Comparison of ENCODE assay signal across 1 cellular context in the genomic region with DNA sequence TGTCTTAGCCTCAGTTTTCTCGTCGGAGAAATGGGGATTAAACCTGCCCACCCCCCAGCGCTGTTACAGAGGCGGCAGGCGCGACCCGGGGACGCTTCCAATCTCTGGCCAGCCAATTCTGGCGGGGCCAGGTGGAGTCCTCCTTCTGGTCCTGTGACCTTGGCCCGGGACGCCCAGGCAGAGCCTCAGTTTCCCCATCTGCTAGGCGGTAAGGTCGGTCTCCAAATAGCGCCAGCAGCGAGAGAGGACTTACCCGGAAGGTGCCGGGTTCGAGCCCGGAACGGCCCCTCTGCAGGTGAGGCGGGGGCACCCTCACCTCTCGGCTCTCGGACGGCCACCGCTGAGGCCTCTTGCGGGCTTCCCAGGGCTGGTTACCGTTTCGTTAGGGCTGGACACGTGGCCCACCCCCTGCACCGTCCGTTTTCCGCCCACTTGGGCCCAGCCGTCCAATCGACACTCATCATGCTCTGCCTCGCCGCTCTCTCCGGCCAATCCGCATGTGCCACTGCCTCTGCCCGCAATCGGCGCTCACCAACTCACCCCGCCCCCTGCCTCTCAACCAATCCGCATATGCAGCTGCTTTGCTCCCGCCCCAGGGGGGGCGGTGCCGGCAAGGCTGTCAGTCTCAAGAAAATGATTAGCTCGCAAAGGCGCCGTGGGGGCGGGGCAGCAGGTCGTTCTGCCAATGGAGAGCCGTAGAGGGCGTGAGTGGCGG.
TF ChIP-seq lines count a peak whose summit lies in the region.

A gene with protein sequence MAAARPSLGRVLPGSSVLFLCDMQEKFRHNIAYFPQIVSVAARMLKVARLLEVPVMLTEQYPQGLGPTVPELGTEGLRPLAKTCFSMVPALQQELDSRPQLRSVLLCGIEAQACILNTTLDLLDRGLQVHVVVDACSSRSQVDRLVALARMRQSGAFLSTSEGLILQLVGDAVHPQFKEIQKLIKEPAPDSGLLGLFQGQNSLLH (minus strand): TSS at position 384 of the 715 bp plus-strand sequence. CDS start 5,156 bp downstream, outside the sequence.

TF ChIP-seq in K562, 482 proteins besides CTCF, POLR2A, EP300 and RAD21 (continued from another document and continues in another):
- TF ChIP-seq, protein P1, sequence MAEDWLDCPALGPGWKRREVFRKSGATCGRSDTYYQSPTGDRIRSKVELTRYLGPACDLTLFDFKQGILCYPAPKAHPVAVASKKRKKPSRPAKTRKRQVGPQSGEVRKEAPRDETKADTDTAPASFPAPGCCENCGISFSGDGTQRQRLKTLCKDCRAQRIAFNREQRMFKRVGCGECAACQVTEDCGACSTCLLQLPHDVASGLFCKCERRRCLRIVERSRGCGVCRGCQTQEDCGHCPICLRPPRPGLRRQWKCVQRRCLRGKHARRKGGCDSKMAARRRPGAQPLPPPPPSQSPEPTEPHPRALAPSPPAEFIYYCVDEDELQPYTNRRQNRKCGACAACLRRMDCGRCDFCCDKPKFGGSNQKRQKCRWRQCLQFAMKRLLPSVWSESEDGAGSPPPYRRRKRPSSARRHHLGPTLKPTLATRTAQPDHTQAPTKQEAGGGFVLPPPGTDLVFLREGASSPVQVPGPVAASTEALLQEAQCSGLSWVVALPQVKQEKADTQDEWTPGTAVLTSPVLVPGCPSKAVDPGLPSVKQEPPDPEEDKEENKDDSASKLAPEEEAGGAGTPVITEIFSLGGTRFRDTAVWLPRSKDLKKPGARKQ (CRISPR knock-in tag; IDR thresholded peaks at IDR 0.05): no peak
- TF ChIP-seq SRSF3 (IDR thresholded peaks at IDR 0.05; ENCODE audit: insufficient read depth, low read length): 0 out of 2 replicates have a peak, but pooled peaks have one; percentile 92
- 0 out of 2 replicates have a peak, but pooled peaks have one; percentile 36 for TF ChIP-seq XRCC5 (IDR thresholded peaks at IDR 0.05; ENCODE audit: low read depth, low read length)
- TF ChIP-seq RBFOX2 (IDR thresholded peaks at IDR 0.05; ENCODE audit: low read depth, low read length): peak; percentile 96
- TF ChIP-seq, protein P2, sequence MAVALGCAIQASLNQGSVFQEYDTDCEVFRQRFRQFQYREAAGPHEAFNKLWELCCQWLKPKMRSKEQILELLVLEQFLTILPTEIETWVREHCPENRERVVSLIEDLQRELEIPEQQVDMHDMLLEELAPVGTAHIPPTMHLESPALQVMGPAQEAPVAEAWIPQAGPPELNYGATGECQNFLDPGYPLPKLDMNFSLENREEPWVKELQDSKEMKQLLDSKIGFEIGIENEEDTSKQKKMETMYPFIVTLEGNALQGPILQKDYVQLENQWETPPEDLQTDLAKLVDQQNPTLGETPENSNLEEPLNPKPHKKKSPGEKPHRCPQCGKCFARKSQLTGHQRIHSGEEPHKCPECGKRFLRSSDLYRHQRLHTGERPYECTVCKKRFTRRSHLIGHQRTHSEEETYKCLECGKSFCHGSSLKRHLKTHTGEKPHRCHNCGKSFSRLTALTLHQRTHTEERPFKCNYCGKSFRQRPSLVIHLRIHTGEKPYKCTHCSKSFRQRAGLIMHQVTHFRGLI (CRISPR knock-in tag; IDR thresholded peaks at IDR 0.05): no peak
- no peak for TF ChIP-seq ZNF695 (CRISPR knock-in tag; IDR thresholded peaks at IDR 0.05)
- TF ChIP-seq ZNF696 (CRISPR knock-in tag; conservative IDR thresholded peaks at IDR 0.05): no peak
- no peak for TF ChIP-seq GATA2 (CRISPR knock-in tag; IDR thresholded peaks at IDR 0.05)
- TF ChIP-seq KAT2B (IDR thresholded peaks at IDR 0.05; ENCODE audit: low read depth, low read length): no peak
- TF ChIP-seq PURB (CRISPR knock-in tag; IDR thresholded peaks at IDR 0.05; ENCODE audit: low read depth): no peak
- TF ChIP-seq, protein P3, sequence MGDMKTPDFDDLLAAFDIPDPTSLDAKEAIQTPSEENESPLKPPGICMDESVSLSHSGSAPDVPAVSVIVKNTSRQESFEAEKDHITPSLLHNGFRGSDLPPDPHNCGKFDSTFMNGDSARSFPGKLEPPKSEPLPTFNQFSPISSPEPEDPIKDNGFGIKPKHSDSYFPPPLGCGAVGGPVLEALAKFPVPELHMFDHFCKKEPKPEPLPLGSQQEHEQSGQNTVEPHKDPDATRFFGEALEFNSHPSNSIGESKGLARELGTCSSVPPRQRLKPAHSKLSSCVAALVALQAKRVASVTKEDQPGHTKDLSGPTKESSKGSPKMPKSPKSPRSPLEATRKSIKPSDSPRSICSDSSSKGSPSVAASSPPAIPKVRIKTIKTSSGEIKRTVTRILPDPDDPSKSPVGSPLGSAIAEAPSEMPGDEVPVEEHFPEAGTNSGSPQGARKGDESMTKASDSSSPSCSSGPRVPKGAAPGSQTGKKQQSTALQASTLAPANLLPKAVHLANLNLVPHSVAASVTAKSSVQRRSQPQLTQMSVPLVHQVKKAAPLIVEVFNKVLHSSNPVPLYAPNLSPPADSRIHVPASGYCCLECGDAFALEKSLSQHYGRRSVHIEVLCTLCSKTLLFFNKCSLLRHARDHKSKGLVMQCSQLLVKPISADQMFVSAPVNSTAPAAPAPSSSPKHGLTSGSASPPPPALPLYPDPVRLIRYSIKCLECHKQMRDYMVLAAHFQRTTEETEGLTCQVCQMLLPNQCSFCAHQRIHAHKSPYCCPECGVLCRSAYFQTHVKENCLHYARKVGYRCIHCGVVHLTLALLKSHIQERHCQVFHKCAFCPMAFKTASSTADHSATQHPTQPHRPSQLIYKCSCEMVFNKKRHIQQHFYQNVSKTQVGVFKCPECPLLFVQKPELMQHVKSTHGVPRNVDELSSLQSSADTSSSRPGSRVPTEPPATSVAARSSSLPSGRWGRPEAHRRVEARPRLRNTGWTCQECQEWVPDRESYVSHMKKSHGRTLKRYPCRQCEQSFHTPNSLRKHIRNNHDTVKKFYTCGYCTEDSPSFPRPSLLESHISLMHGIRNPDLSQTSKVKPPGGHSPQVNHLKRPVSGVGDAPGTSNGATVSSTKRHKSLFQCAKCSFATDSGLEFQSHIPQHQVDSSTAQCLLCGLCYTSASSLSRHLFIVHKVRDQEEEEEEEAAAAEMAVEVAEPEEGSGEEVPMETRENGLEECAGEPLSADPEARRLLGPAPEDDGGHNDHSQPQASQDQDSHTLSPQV (IDR thresholded peaks at IDR 0.05): no peak
- TF ChIP-seq, protein P4, sequence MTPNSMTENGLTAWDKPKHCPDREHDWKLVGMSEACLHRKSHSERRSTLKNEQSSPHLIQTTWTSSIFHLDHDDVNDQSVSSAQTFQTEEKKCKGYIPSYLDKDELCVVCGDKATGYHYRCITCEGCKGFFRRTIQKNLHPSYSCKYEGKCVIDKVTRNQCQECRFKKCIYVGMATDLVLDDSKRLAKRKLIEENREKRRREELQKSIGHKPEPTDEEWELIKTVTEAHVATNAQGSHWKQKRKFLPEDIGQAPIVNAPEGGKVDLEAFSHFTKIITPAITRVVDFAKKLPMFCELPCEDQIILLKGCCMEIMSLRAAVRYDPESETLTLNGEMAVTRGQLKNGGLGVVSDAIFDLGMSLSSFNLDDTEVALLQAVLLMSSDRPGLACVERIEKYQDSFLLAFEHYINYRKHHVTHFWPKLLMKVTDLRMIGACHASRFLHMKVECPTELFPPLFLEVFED (CRISPR knock-in tag; conservative IDR thresholded peaks at IDR 0.05): no peak
- peak; percentile 83 for TF ChIP-seq CREM (IDR thresholded peaks at IDR 0.05; ENCODE audit: low read depth)
- TF ChIP-seq MCM3 (IDR thresholded peaks at IDR 0.05): no peak
- TF ChIP-seq, protein P5, sequence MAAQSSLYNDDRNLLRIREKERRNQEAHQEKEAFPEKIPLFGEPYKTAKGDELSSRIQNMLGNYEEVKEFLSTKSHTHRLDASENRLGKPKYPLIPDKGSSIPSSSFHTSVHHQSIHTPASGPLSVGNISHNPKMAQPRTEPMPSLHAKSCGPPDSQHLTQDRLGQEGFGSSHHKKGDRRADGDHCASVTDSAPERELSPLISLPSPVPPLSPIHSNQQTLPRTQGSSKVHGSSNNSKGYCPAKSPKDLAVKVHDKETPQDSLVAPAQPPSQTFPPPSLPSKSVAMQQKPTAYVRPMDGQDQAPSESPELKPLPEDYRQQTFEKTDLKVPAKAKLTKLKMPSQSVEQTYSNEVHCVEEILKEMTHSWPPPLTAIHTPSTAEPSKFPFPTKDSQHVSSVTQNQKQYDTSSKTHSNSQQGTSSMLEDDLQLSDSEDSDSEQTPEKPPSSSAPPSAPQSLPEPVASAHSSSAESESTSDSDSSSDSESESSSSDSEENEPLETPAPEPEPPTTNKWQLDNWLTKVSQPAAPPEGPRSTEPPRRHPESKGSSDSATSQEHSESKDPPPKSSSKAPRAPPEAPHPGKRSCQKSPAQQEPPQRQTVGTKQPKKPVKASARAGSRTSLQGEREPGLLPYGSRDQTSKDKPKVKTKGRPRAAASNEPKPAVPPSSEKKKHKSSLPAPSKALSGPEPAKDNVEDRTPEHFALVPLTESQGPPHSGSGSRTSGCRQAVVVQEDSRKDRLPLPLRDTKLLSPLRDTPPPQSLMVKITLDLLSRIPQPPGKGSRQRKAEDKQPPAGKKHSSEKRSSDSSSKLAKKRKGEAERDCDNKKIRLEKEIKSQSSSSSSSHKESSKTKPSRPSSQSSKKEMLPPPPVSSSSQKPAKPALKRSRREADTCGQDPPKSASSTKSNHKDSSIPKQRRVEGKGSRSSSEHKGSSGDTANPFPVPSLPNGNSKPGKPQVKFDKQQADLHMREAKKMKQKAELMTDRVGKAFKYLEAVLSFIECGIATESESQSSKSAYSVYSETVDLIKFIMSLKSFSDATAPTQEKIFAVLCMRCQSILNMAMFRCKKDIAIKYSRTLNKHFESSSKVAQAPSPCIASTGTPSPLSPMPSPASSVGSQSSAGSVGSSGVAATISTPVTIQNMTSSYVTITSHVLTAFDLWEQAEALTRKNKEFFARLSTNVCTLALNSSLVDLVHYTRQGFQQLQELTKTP (IDR thresholded peaks at IDR 0.05; ENCODE audit: low read depth in 1 of 2, partially characterized antibody in 2 of 2): no peak
- TF ChIP-seq POLR2H (tag; IDR thresholded peaks at IDR 0.05; ENCODE audit: low read depth): peak; percentile 76
- no peak for TF ChIP-seq COPS2 (conservative IDR thresholded peaks at IDR 0.05)
- no peak for TF ChIP-seq ZNF224 (CRISPR knock-in tag; IDR thresholded peaks at IDR 0.05)
- TF ChIP-seq, protein P6, sequence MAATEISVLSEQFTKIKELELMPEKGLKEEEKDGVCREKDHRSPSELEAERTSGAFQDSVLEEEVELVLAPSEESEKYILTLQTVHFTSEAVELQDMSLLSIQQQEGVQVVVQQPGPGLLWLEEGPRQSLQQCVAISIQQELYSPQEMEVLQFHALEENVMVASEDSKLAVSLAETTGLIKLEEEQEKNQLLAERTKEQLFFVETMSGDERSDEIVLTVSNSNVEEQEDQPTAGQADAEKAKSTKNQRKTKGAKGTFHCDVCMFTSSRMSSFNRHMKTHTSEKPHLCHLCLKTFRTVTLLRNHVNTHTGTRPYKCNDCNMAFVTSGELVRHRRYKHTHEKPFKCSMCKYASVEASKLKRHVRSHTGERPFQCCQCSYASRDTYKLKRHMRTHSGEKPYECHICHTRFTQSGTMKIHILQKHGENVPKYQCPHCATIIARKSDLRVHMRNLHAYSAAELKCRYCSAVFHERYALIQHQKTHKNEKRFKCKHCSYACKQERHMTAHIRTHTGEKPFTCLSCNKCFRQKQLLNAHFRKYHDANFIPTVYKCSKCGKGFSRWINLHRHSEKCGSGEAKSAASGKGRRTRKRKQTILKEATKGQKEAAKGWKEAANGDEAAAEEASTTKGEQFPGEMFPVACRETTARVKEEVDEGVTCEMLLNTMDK (IDR thresholded peaks at IDR 0.05; ENCODE audit: borderline replicate concordance, insufficient read depth, low read depth, low read length, poor library complexity, severe bottlenecking): no peak
- no peak for TF ChIP-seq SREBF1 (IDR thresholded peaks at IDR 0.05; ENCODE audit: borderline replicate concordance, low read depth, low read length)
- TF ChIP-seq CCAR2 (IDR thresholded peaks at IDR 0.05; ENCODE audit: low read depth, low read length): no peak
- no peak for TF ChIP-seq MCM2 (IDR thresholded peaks at IDR 0.05; ENCODE audit: low read depth)
- TF ChIP-seq YBX1 (IDR thresholded peaks at IDR 0.05): no peak
- no peak for TF ChIP-seq DIDO1 (tag; IDR thresholded peaks at IDR 0.05; ENCODE audit: low read depth)
- TF ChIP-seq, protein P7, sequence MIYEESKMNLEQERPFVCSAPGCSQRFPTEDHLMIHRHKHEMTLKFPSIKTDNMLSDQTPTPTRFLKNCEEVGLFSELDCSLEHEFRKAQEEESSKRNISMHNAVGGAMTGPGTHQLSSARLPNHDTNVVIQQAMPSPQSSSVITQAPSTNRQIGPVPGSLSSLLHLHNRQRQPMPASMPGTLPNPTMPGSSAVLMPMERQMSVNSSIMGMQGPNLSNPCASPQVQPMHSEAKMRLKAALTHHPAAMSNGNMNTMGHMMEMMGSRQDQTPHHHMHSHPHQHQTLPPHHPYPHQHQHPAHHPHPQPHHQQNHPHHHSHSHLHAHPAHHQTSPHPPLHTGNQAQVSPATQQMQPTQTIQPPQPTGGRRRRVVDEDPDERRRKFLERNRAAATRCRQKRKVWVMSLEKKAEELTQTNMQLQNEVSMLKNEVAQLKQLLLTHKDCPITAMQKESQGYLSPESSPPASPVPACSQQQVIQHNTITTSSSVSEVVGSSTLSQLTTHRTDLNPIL (CRISPR knock-in tag; IDR thresholded peaks at IDR 0.05): 0 out of 2 replicates have a peak, but pooled peaks have one; percentile 48
- peak; percentile 99 for TF ChIP-seq CHD1 (IDR thresholded peaks at IDR 0.05; ENCODE audit: low read length)
- no peak for TF ChIP-seq NCOA1 (IDR thresholded peaks at IDR 0.05; ENCODE audit: low read depth)
- no peak for TF ChIP-seq ZBTB17 (CRISPR knock-in tag; IDR thresholded peaks at IDR 0.05)
